In the genomic region with DNA sequence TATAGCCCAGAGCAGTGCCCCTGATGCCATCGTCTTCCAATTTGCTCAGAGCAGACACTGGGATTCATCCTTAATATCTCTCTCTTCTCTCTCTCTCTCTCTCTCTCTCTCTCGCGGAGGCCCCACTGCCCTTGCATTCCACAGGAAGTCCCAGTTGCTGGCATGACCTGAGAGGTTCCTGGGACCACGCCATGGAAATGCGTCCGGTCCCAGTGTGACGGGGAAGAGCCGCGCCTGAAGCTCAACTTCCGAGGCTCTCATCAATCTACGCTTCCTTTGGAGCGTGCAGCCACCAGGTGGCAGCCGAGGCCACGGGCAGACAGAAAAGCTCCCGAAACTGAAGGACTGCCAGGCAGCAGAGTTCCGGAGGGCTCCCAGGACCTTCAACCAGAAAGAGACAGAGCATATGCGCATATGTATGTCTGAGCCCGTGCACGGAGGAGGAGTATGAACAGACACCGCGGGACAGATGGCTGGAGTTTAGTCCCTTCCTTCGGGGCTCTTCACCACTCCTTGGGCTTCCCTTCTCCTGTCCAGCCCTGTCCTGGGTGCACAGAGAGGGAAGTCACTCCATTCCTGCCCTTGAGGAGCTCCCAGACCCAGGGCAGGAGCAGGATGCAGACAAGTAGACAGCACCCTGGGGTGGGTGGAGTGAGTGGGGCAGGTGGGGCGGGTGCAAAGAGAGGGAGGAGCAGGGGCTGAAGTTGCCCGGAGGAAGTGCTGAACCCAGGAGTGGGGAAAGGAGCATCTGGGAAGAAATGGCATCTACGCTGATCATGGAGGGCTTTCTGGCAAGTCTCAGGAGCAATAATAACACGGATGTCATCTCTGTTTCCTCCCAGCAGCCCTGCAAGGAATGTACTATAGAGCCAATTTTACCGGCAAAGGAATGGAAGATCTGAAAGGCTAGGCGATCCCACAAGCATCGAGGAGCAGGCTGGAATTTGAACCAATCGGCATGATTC, we compare ENCODE assay signal across 8 cellular contexts. TPM values are rescaled to one million over a fixed set of nuclear protein-coding genes. Genes with fewer than 3 reads are reported as not detected.
DNase-seq lines count a peak whose midpoint lies in the region; ATAC-seq and TF ChIP-seq lines count a peak whose summit lies in the region.

No MANE protein-coding gene starts in this region.

- H3K27ac ChIP-seq in CD4-positive, CD25-positive, alpha-beta regulatory T cell (ENCODE audit: insufficient read depth, low read length, poor library complexity, severe bottlenecking) = no peak overlapping the region
- H3K27ac ChIP-seq in liver (ENCODE audit: low read depth in 1 of 2, low read length in 2 of 2) = no peak overlapping the region

- CTCF ChIA-PET in activated CD4-positive, alpha-beta T cell treated with anti-CD3 and anti-CD28 coated beads, Interleukin-2, amount 10 ng/mL, durations not matched to agents 7 days and 5 days (lab: Charles Lee) = interaction anchor here (0.6 to 2.8 kb wide), 21 partner anchors 9 to 823 kb away, joined by 3 to 23 read pairs (median 4); a partner anchor contains a TSS

- peaks cover 20% of the 10 kb centered on the region for H3K27me3 Mint-ChIP-seq in CD4-positive, CD25-positive, alpha-beta regulatory T cell
- peaks cover 26% of the 10 kb centered on the region for H3K27me3 Mint-ChIP-seq in activated CD4-positive, alpha-beta T cell treated with anti-CD3 and anti-CD28 coated beads, Interleukin-2, amount 10 ng/mL, durations not matched to agents 7 days and 5 days

- H3K4me3 Mint-ChIP-seq in CD4-positive, CD25-positive, alpha-beta regulatory T cell = peak overlapping the region; percentile 17 to 89 (median 83)
- peak overlapping the region; percentile 71 for H3K4me3 Mint-ChIP-seq in activated CD4-positive, alpha-beta T cell treated with anti-CD3 and anti-CD28 coated beads, Interleukin-2, amount 10 ng/mL, durations not matched to agents 7 days and 5 days

- DNase-seq in CD4-positive, CD25-positive, alpha-beta regulatory T cell = peak; percentile 44 to 78 (median 56)
- DNase-seq in NCI-H526 (lab: John Stamatoyannopoulos, UW) = peak; percentile 89 to 95
- peak; percentile 82 for DNase-seq in activated CD4-positive, alpha-beta T cell treated with anti-CD3 and anti-CD28 coated beads, Interleukin-2, amount 10 ng/mL, durations not matched to agents 7 days and 5 days
- DNase-seq in dermis microvascular lymphatic vessel endothelial cell (ENCODE audit: low read depth in 2 of 2) = peak; percentile 88 to 93
- DNase-seq in stimulated activated CD4-positive, alpha-beta T cell treated with anti-CD3 and anti-CD28 coated beads, Interleukin-4, amount 100 ng/mL, for 24 hours = peak; percentile 77

- peaks cover 10% of the 10 kb centered on the region for H3K27me3 ChIP-seq in CD4-positive, CD25-positive, alpha-beta regulatory T cell (ENCODE audit: control insufficient read depth, insufficient read depth, low read length)
- H3K27me3 ChIP-seq in liver (ENCODE audit: control insufficient read depth in 4 of 4, insufficient read depth in 4 of 4, low read length in 3 of 4) = peaks cover 0 to 3% (median 0%) of the 10 kb centered on the region in 4 donors

- peak; percentile 91 to 96 for TF ChIP-seq RAD21 in liver (IDR thresholded peaks at IDR 0.05)

- peaks cover 8% of the 10 kb centered on the region for H3K4me1 ChIP-seq in CD4-positive, CD25-positive, alpha-beta regulatory T cell (ENCODE audit: control insufficient read depth, insufficient read depth, low read length, poor library complexity, severe bottlenecking)
- H3K4me1 ChIP-seq in liver (ENCODE audit: control insufficient read depth in 4 of 4, insufficient read depth in 4 of 4, low read length in 3 of 4) = peaks cover 0 to 21% (median 10%) of the 10 kb centered on the region in 4 donors

- peak overlapping the region in 2 of 3 donors; percentile 19 to 68 for H3K27ac Mint-ChIP-seq in CD4-positive, CD25-positive, alpha-beta regulatory T cell
- peak overlapping the region; percentile 87 for H3K27ac Mint-ChIP-seq in activated CD4-positive, alpha-beta T cell treated with anti-CD3 and anti-CD28 coated beads, Interleukin-2, amount 10 ng/mL, durations not matched to agents 7 days and 5 days

- peak overlapping the region; percentile 66 for H3K4me3 ChIP-seq in CD4-positive, CD25-positive, alpha-beta regulatory T cell (ENCODE audit: low read depth, low read length)
- H3K4me3 ChIP-seq in liver (ENCODE audit: low read depth in 1 of 3, low read length in 3 of 3) = peak overlapping the region in 2 of 3 donors; percentile 30 to 40

- peak overlapping the region in 1 of 2 donors; percentile 21 for H3K9ac ChIP-seq in liver (ENCODE audit: low read depth in 1 of 2, low read length in 2 of 2)

- H3K4me1 Mint-ChIP-seq in CD4-positive, CD25-positive, alpha-beta regulatory T cell = peaks cover 0 to 23% (median 8%) of the 10 kb centered on the region in 4 donors
- H3K4me1 Mint-ChIP-seq in activated CD4-positive, alpha-beta T cell treated with anti-CD3 and anti-CD28 coated beads, Interleukin-2, amount 10 ng/mL, durations not matched to agents 7 days and 5 days = peaks cover 8% of the 10 kb centered on the region

- H3K9me3 Mint-ChIP-seq in CD4-positive, CD25-positive, alpha-beta regulatory T cell = peaks cover 0 to 2% (median 0%) of the 10 kb centered on the region in 7 donors
- no peaks in the 10 kb centered on the region for H3K9me3 Mint-ChIP-seq in activated CD4-positive, alpha-beta T cell treated with anti-CD3 and anti-CD28 coated beads, Interleukin-2, amount 10 ng/mL, durations not matched to agents 7 days and 5 days

- no peaks in the 10 kb centered on the region for H3K36me3 ChIP-seq in CD4-positive, CD25-positive, alpha-beta regulatory T cell (ENCODE audit: control insufficient read depth, insufficient read depth, low read length)
- no peaks in the 10 kb centered on the region for H3K36me3 ChIP-seq in liver (ENCODE audit: control insufficient read depth in 4 of 4, insufficient read depth in 3 of 4, low read depth in 1 of 4, low read length in 3 of 4)

- ATAC-seq in CD4-positive, CD25-positive, alpha-beta regulatory T cell (ENCODE audit: low read depth in 2 of 2) = peak; percentile 63 to 70
- ATAC-seq in GM19395 (IDR thresholded peaks at IDR 0.05; ENCODE audit: unreplicated experiment) (peak; percentile 92), HG03521 (IDR thresholded peaks at IDR 0.05; ENCODE audit: unreplicated experiment) (peak; percentile 72)

- peaks cover 4% of the 10 kb centered on the region for H3K36me3 Mint-ChIP-seq in CD4-positive, CD25-positive, alpha-beta regulatory T cell
- H3K36me3 Mint-ChIP-seq in activated CD4-positive, alpha-beta T cell treated with anti-CD3 and anti-CD28 coated beads, Interleukin-2, amount 10 ng/mL, durations not matched to agents 7 days and 5 days (ENCODE audit: low read depth) = no peaks in the 10 kb centered on the region

- 10% methylated on average over 30 of the region's 30 CpGs for WGBS in liver

- H3K9me3 ChIP-seq in CD4-positive, CD25-positive, alpha-beta regulatory T cell (ENCODE audit: control insufficient read depth in 2 of 2, low read length in 2 of 2) = no peaks in the 10 kb centered on the region
- H3K9me3 ChIP-seq in liver (ENCODE audit: control insufficient read depth in 4 of 4, low read length in 3 of 4) = no peaks in the 10 kb centered on the region

- peak; percentile 87 for TF ChIP-seq CTCF in liver (IDR thresholded peaks at IDR 0.05; ENCODE audit: low read depth, low read length, missing input control)

- POLR2A ChIA-PET in activated CD4-positive, alpha-beta T cell treated with anti-CD3 and anti-CD28 coated beads, Interleukin-2, amount 10 ng/mL, durations not matched to agents 7 days and 5 days (lab: Charles Lee) = interaction anchor here (0.5 kb wide), 1 partner anchor 76 kb away, joined by 5 read pairs; no protein-coding TSS in a partner anchor

TF ChIP-seq in liver, 16 proteins besides CTCF, POLR2A, EP300 and RAD21 (continues in another document):
- TF ChIP-seq, protein P1, sequence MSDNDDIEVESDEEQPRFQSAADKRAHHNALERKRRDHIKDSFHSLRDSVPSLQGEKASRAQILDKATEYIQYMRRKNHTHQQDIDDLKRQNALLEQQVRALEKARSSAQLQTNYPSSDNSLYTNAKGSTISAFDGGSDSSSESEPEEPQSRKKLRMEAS (IDR thresholded peaks at IDR 0.05) = no peak
- TF ChIP-seq FOXA2 (IDR thresholded peaks at IDR 0.05) = no peak
- peak in 1 of 2 donors; percentile 5 for TF ChIP-seq HNF4A (conservative IDR thresholded peaks at IDR 0.05)
- peak in 1 of 2 donors; percentile 75 for TF ChIP-seq GABPA (IDR thresholded peaks at IDR 0.05 in 1 of 2, conservative IDR thresholded peaks at IDR 0.05 in 1 of 2)
- TF ChIP-seq JUND (IDR thresholded peaks at IDR 0.05) = no peak
- TF ChIP-seq SP1 (IDR thresholded peaks at IDR 0.05) = no peak

RNA-seq across cellular contexts. Expression of a gene that starts 10.5 kb away (rescaled TPM):
- 0.94 TPM for total RNA-seq in CD4-positive, CD25-positive, alpha-beta regulatory T cell
- not detected for polyA plus RNA-seq in CD4-positive, CD25-positive, alpha-beta regulatory T cell
- total RNA-seq in activated CD4-positive, alpha-beta T cell treated with anti-CD3 and anti-CD28 coated beads, Interleukin-2, amount 10 ng/mL, durations not matched to agents 7 days and 5 days = not detected
- total RNA-seq in dermis microvascular lymphatic vessel endothelial cell = 0.13 TPM in 2 replicates
- 1 to 10 TPM in 1 of 2 donors, under 1 TPM in 1; 0.75 to 1.1 TPM for total RNA-seq in liver
- 1 to 10 TPM in 1 of 2 donors, under 1 TPM in 1; 0.89 to 2.2 TPM for polyA plus RNA-seq in liver

RNA-seq across cellular contexts. Expression of a gene that starts 42.1 kb away (rescaled TPM):
- total RNA-seq in CD4-positive, CD25-positive, alpha-beta regulatory T cell = not detected
- not detected for polyA plus RNA-seq in CD4-positive, CD25-positive, alpha-beta regulatory T cell
- total RNA-seq in activated CD4-positive, alpha-beta T cell treated with anti-CD3 and anti-CD28 coated beads, Interleukin-2, amount 10 ng/mL, durations not matched to agents 7 days and 5 days = not detected
- total RNA-seq in dermis microvascular lymphatic vessel endothelial cell = not detected in 2 replicates
- 10 to 100 TPM; 18.3 to 66.9 TPM for total RNA-seq in liver
- 10 to 100 TPM; 64.6 to 95.7 TPM for polyA plus RNA-seq in liver

RNA-seq across cellular contexts. Expression of a gene that starts 52.7 kb away (rescaled TPM):
- 4.4 TPM for total RNA-seq in CD4-positive, CD25-positive, alpha-beta regulatory T cell
- not detected for polyA plus RNA-seq in CD4-positive, CD25-positive, alpha-beta regulatory T cell
- total RNA-seq in activated CD4-positive, alpha-beta T cell treated with anti-CD3 and anti-CD28 coated beads, Interleukin-2, amount 10 ng/mL, durations not matched to agents 7 days and 5 days = not detected
- 55.8 and 77.9 TPM in 2 replicates for total RNA-seq in dermis microvascular lymphatic vessel endothelial cell
- 100 to 1,000 TPM in 1 of 2 donors, 1 to 10 TPM in 1; 3.5 to 184 TPM for total RNA-seq in liver
- 1 to 10 TPM in 1 of 2 donors, under 1 TPM in 1; 0.79 to 1.2 TPM for polyA plus RNA-seq in liver

Comparison
In these comparisons a context has a peak if more than half of its experiments do, and no peak if none do; other contexts are left out.
1. RNA of a gene that starts 42.1 kb away (total RNA-seq): 18.3 to 66.9 TPM in liver; not detected in CD4-positive, CD25-positive, alpha-beta regulatory T cell (single experiment), not detected in activated CD4-positive, alpha-beta T cell treated with anti-CD3 and anti-CD28 coated beads, Interleukin-2, amount 10 ng/mL, durations not matched to agents 7 days and 5 days and not detected in dermis microvascular lymphatic vessel endothelial cell; every median in the first group is over 10 times any median in the second.
2. Peak in every context shown above with its lines, with median percentiles within 50 percentile points of each other: ATAC-seq and DNase-seq.